8 cellular contexts compared by ENCODE assay signal in the genomic region with DNA sequence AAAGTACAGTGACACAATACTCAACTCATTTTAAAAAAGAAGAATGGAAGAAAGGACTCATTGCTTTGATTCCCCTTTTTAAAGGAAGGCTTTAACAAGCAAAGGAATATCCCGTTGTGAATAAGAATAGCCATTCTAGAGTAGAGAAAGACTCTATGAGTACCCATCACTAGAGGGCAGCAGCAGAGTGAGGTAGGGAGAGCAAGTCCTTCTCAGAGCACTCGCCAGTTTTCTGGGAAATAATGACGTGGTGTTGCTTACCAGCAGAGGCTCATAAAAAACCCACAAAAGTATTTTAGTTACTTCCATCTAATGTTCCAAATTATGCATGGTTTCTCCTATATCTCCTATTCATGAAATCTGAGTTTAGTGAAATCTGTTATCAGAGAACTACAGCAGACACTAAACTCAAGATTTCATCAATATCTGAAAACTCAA.
DNase-seq lines count a peak whose midpoint lies in the region; TF ChIP-seq lines count a peak whose summit lies in the region.

No MANE protein-coding gene starts in this region.

- peak; percentile 81 for TF ChIP-seq CTCF in GM06990 (IDR thresholded peaks at IDR 0.05; ENCODE audit: insufficient read depth, low read length, poor library complexity, severe bottlenecking)
- TF ChIP-seq CTCF in adrenal gland (IDR thresholded peaks at IDR 0.05), result peak; percentile 72 to 92 (median 82)
- TF ChIP-seq CTCF in left ventricle myocardium inferior (IDR thresholded peaks at IDR 0.05; ENCODE audit: borderline replicate concordance), result peak; percentile 90
- TF ChIP-seq CTCF in retinal pigment epithelial cell (conservative IDR thresholded peaks at IDR 0.05; ENCODE audit: low read depth, low read length), result peak; percentile 90

- 0 to 2% (median 1%) methylated on average over 3 of the region's 3 CpGs for WGBS in adrenal gland, 4 donors

- no peak overlapping the region for H3K27ac ChIP-seq in adrenal gland
- H3K27ac ChIP-seq in left ventricle myocardium inferior (replicated peaks), result no peak overlapping the region

- H3K27me3 ChIP-seq in GM06990 (replicated peaks; ENCODE audit: control insufficient read depth, insufficient read depth, low read length), result no peaks in the 10 kb centered on the region
- no peaks in the 10 kb centered on the region for H3K27me3 ChIP-seq in adrenal gland
- no peaks in the 10 kb centered on the region for H3K27me3 ChIP-seq in left ventricle myocardium inferior (ENCODE audit: low read depth)

- intact Hi-C loops in adrenal gland (cut with DNase I) (loop anchor here (2.0 to 5.0 kb wide), 2 partner anchors 67 to 136 kb away; no protein-coding TSS in a partner anchor), left ventricle myocardium inferior (cut with micrococcal nuclease) (loop anchor here (5.0 kb wide), 1 partner anchor 137 kb away; no protein-coding TSS in a partner anchor)

- H3K4me3 ChIP-seq in GM06990 (replicated peaks; ENCODE audit: low read depth, low read length) (no peak overlapping the region), adrenal gland (no peak overlapping the region), left ventricle myocardium inferior (no peak overlapping the region), retinal pigment epithelial cell (ENCODE audit: low read length) (no peak overlapping the region)

- no peak for TF ChIP-seq POLR2A in adrenal gland (IDR thresholded peaks at IDR 0.05)

- POLR2A ChIA-PET in HEK293T (lab: Yijun Ruan, JAX), result no interaction called here

- H3K9me3 ChIP-seq in adrenal gland (replicated peaks in 1 of 3) (no peaks in the 10 kb centered on the region), left ventricle myocardium inferior (replicated peaks) (no peaks in the 10 kb centered on the region)

- DNase-seq in GM06990 (ENCODE audit: extremely low read depth, insufficient read length) (peak; percentile 20), HEK293T (ENCODE audit: extremely low spot score) (peak; percentile 86), NCI-H1105 treated with DMSO at 0.1 percent for 48 hours (lab: John Stamatoyannopoulos, UW) (peak; percentile 84), SKM-1 treated with dmso at 0.1 percent for 144 hours (lab: John Stamatoyannopoulos, UW; ENCODE audit: unreplicated experiment) (peak; percentile 66), adrenal gland (peak; percentile 76 to 89 (median 86)), left ventricle myocardium inferior (peak; percentile 19), retinal pigment epithelial cell (ENCODE audit: low read depth) (peak; percentile 48), mesenteric fat pad (ENCODE audit: low spot score) (no peak)

- peaks cover 19% of the 10 kb centered on the region for H3K36me3 ChIP-seq in GM06990 (ENCODE audit: control insufficient read depth, insufficient read depth, low read length)
- H3K36me3 ChIP-seq in adrenal gland (replicated peaks in 1 of 2), result peaks cover 0 to 58% of the 10 kb centered on the region in 2 donors
- peaks cover 91% of the 10 kb centered on the region for H3K36me3 ChIP-seq in left ventricle myocardium inferior

- CTCF ChIA-PET in HEK293T (lab: Yijun Ruan, JAX), result interaction anchor here (0.6 kb wide), 1 partner anchor 18 kb away, joined by 3 read pairs; no protein-coding TSS in a partner anchor

- H3K4me1 ChIP-seq in adrenal gland (replicated peaks in 1 of 2) (peaks cover 0 to 14% of the 10 kb centered on the region in 2 donors), left ventricle myocardium inferior (peaks cover 5% of the 10 kb centered on the region)

TF ChIP-seq in HEK293T, 16 proteins besides CTCF, POLR2A, EP300 and RAD21:
- TF ChIP-seq SP1 (IDR thresholded peaks at IDR 0.05) (no peak), TARDBP (IDR thresholded peaks at IDR 0.05) (no peak), ARNT (IDR thresholded peaks at IDR 0.05) (no peak), SUZ12 (IDR thresholded peaks at IDR 0.05) (no peak), ELF4 (IDR thresholded peaks at IDR 0.05) (no peak), LEF1 (IDR thresholded peaks at IDR 0.05; ENCODE audit: borderline replicate concordance) (no peak), HDGF (IDR thresholded peaks at IDR 0.05; ENCODE audit: borderline replicate concordance) (no peak), FOXM1 (IDR thresholded peaks at IDR 0.05; ENCODE audit: borderline replicate concordance) (no peak), NFRKB (IDR thresholded peaks at IDR 0.05) (no peak), L3MBTL2 (conservative IDR thresholded peaks at IDR 0.05) (no peak), ZNF384 (IDR thresholded peaks at IDR 0.05) (no peak)
TF ChIP-seq in HEK293T: peak in this region for 0.
